Comparison of ENCODE assay signal across 8 cellular contexts in the genomic region with DNA sequence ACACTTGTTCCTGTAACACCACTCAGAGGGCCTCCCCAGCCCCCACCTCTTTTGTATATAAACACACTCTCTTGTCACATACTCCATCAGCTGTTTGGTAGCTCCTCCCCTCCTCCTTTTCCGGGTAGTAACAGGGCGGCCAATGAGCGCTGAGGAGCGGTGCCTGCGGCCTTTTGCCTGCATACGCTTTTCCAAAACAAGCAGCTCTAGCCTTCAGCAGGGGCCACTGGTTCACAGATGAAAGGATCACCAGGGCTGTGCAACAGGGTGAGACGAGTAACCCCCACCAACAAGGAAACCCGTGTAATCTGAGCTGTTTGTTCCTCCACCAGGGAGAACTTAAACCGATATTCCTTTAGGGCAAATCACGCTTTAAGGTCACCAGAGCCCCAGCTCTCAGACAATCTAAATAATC. TPM values are rescaled to one million over a fixed set of nuclear protein-coding genes. Genes with fewer than 3 reads are reported as not detected.
DNase-seq lines count a peak whose midpoint lies in the region; ATAC-seq and TF ChIP-seq lines count a peak whose summit lies in the region.

No MANE protein-coding gene starts in this region.

- H3K4me3 Mint-ChIP-seq in activated CD8-positive, alpha-beta T cell treated with anti-CD3 and anti-CD28 coated beads for 36 hours: no peak overlapping the region

- no peaks in the 10 kb centered on the region for H3K9me3 ChIP-seq in effector memory CD4-positive, alpha-beta T cell (ENCODE audit: control insufficient read depth, low read length)

- no peaks in the 10 kb centered on the region for H3K27me3 Mint-ChIP-seq in activated CD8-positive, alpha-beta T cell treated with anti-CD3 and anti-CD28 coated beads for 36 hours

- no peaks in the 10 kb centered on the region for H3K27me3 ChIP-seq in effector memory CD4-positive, alpha-beta T cell (replicated peaks; ENCODE audit: control insufficient read depth, insufficient read depth, low read length, poor library complexity, severe bottlenecking)

- H3K27ac ChIP-seq in effector memory CD4-positive, alpha-beta T cell (ENCODE audit: insufficient read depth, low read length, poor library complexity, severe bottlenecking): peak overlapping the region; percentile 92

- H3K9me3 Mint-ChIP-seq in activated CD8-positive, alpha-beta T cell treated with anti-CD3 and anti-CD28 coated beads for 36 hours: no peaks in the 10 kb centered on the region

- DNase-seq in AG08396 (ENCODE audit: low spot score): peak; percentile 88
- DNase-seq in NCI-H524 treated with DMSO at 0.1 percent for 48 hours (lab: John Stamatoyannopoulos, UW): peak; percentile 72
- DNase-seq in activated CD8-positive, alpha-beta T cell treated with anti-CD3 and anti-CD28 coated beads for 36 hours: peak; percentile 93
- peak; percentile 67 to 78 (median 72) for DNase-seq in effector memory CD4-positive, alpha-beta T cell
- DNase-seq in lung microvascular endothelial cell (ENCODE audit: low read depth in 2 of 2): peak; percentile 93 to 99
- DNase-seq in stimulated activated CD4-positive, alpha-beta T cell treated with anti-CD3 and anti-CD28 coated beads, TNF-alpha, amount 100 ng/mL, for 4 hours (ENCODE audit: low read depth in 3 of 3): peak; percentile 31 to 64 (median 63)

- peaks cover 6% of the 10 kb centered on the region for H3K36me3 Mint-ChIP-seq in activated CD8-positive, alpha-beta T cell treated with anti-CD3 and anti-CD28 coated beads for 36 hours (ENCODE audit: low read depth)

- no peak for TF ChIP-seq CTCF in activated CD8-positive, alpha-beta T cell treated with anti-CD3 and anti-CD28 coated beads for 36 hours (IDR thresholded peaks at IDR 0.05)

- ATAC-seq in GM18909 (IDR thresholded peaks at IDR 0.05; ENCODE audit: poor library complexity, unreplicated experiment): peak; percentile 66
- peak; percentile 45 for ATAC-seq in HG03196 (IDR thresholded peaks at IDR 0.05; ENCODE audit: unreplicated experiment)
- ATAC-seq in activated CD8-positive, alpha-beta T cell treated with anti-CD3 and anti-CD28 coated beads for 36 hours: peak; percentile 64

- H3K27ac Mint-ChIP-seq in activated CD8-positive, alpha-beta T cell treated with anti-CD3 and anti-CD28 coated beads for 36 hours: no peak overlapping the region

- H3K4me1 ChIP-seq in effector memory CD4-positive, alpha-beta T cell (ENCODE audit: control insufficient read depth, insufficient read depth, low read length, poor library complexity, severe bottlenecking): peaks cover 12% of the 10 kb centered on the region

- H3K4me1 Mint-ChIP-seq in activated CD8-positive, alpha-beta T cell treated with anti-CD3 and anti-CD28 coated beads for 36 hours (ENCODE audit: low read depth): peaks cover 28% of the 10 kb centered on the region

- POLR2A ChIA-PET in activated CD8-positive, alpha-beta T cell treated with anti-CD3 and anti-CD28 coated beads for 36 hours (lab: Charles Lee): interaction anchor here (0.7 kb wide), 1 partner anchor 96 kb away, joined by 3 read pairs; no protein-coding TSS in a partner anchor

- CTCF ChIA-PET in activated CD8-positive, alpha-beta T cell treated with anti-CD3 and anti-CD28 coated beads for 36 hours (lab: Charles Lee): interaction anchor here (1.0 to 2.3 kb wide), 5 partner anchors 11 to 124 kb away, joined by 3 to 8 read pairs (median 3); no protein-coding TSS in a partner anchor

- H3K4me3 ChIP-seq in effector memory CD4-positive, alpha-beta T cell (ENCODE audit: insufficient read depth, low read depth, low read length, poor library complexity, severe bottlenecking): peak overlapping the region; percentile 92

- intact Hi-C loops in activated CD8-positive, alpha-beta T cell treated with anti-CD3 and anti-CD28 coated beads for 36 hours (cut with micrococcal nuclease): loop anchor here (5.0 kb wide), 1 partner anchor 63 kb away; no protein-coding TSS in a partner anchor

- no peaks in the 10 kb centered on the region for H3K36me3 ChIP-seq in effector memory CD4-positive, alpha-beta T cell (ENCODE audit: control insufficient read depth, insufficient read depth, low read length)

RNA-seq across cellular contexts. Expression of a gene that starts 3.9 kb away (rescaled TPM):
- 10 to 100 TPM; 22.4 to 22.6 TPM for total RNA-seq in activated CD8-positive, alpha-beta T cell treated with anti-CD3 and anti-CD28 coated beads for 36 hours
- total RNA-seq in lung microvascular endothelial cell: 41.0 and 41.1 TPM in 2 replicates

Comparison
In these comparisons a context has a peak if more than half of its experiments do, and no peak if none do; other contexts are left out.
1. Peak in every context shown above with its lines: DNase-seq, ATAC-seq, H3K4me3 ChIP-seq and H3K27ac ChIP-seq.